ENCODE assay signal across 9 cellular contexts in the genomic region with DNA sequence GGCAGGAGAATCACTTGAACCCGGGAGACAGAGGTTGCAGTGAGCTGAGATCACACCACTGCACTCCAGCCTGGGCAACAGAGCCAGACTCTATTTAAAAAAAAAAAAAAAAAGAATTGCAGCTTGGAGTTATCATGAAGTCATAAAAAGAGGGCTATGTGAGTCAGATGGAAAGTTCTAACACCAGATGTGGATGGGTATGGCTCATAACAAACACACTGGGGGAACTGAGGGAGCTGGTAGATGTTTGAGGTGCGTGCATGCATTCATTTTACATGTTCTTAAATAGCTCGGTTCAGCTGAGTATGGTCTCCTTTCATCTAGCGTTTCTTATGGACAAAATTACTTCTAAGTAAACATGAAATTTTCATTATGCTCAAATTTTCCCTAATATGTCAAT. TPM values are rescaled to one million over a fixed set of nuclear protein-coding genes. Genes with fewer than 3 reads are reported as not detected.
"Had no signal": no experiment of that assay in that cellular context is flagged by ENCODE, and none has a peak within 500 bp of the region (broad histone marks: within the 10 kb centered on the region; RNA-seq: fewer than 3 reads in every experiment).

No MANE protein-coding gene starts in this region.

- H3K4me3 Mint-ChIP-seq: activated CD8-positive, alpha-beta T cell treated with anti-CD3 and anti-CD28 coated beads, Interleukin-2, amount 10 ng/mL, durations not matched to agents 7 days and 5 days; stimulated activated naive CD8-positive, alpha-beta T cell treated with anti-CD3 and anti-CD28 coated beads, Interleukin-15, Interleukin-2, amounts not matched to agents 100 ng/mL and 50 ng/mL, for 24 hours; T-helper 2 cell treated with Interferon-gamma antibody and Interleukin-4, amounts not matched to agents 5 μg/mL and 100 μg/mL, for 36 hours had no signal

- DNase-seq: activated CD4-positive, alpha-beta T cell treated with anti-CD3 and anti-CD28 coated beads for 1 hour; activated CD8-positive, alpha-beta T cell treated with anti-CD3 and anti-CD28 coated beads, Interleukin-2, amount 10 ng/mL, durations not matched to agents 7 days and 5 days; activated effector memory CD4-positive, alpha-beta T cell treated with anti-CD3 and anti-CD28 coated beads, Interleukin-2, amount 50 U/mL, for 16 hours; colonic mucosa; sigmoid colon; testis had no signal

- H3K9me3 Mint-ChIP-seq: stimulated activated naive CD8-positive, alpha-beta T cell treated with anti-CD3 and anti-CD28 coated beads, Interleukin-15, Interleukin-2, amounts not matched to agents 100 ng/mL and 50 ng/mL, for 24 hours; T-helper 2 cell treated with Interferon-gamma antibody and Interleukin-4, amounts not matched to agents 5 μg/mL and 100 μg/mL, for 36 hours had no signal

- H3K4me3 ChIP-seq: cardiac muscle cell, colonic mucosa, sigmoid colon, testis had no signal

- ATAC-seq: activated CD8-positive, alpha-beta T cell treated with anti-CD3 and anti-CD28 coated beads, Interleukin-2, amount 10 ng/mL, durations not matched to agents 7 days and 5 days had no signal

- H3K36me3 ChIP-seq: colonic mucosa had no signal

- H3K27me3 Mint-ChIP-seq: stimulated activated naive CD8-positive, alpha-beta T cell treated with anti-CD3 and anti-CD28 coated beads, Interleukin-15, Interleukin-2, amounts not matched to agents 100 ng/mL and 50 ng/mL, for 24 hours had no signal

- H3K4me1 ChIP-seq: colonic mucosa, sigmoid colon, testis had no signal

- H3K9me3 ChIP-seq: colonic mucosa, sigmoid colon, testis had no signal

RNA-seq across cellular contexts. Expression of a gene that starts 38.5 kb away (rescaled TPM):
- total RNA-seq: activated CD8-positive, alpha-beta T cell treated with anti-CD3 and anti-CD28 coated beads, Interleukin-2, amount 10 ng/mL, durations not matched to agents 7 days and 5 days had no signal
